ENCODE assay signal across 29 cellular contexts in genomic region chr16:760065-760464, GRCh38. TPM values are rescaled to one million over a fixed set of nuclear protein-coding genes. Genes with fewer than 3 reads are reported as not detected.
DNase-seq lines count a peak whose midpoint lies in the region; ATAC-seq and TF ChIP-seq lines count a peak whose summit lies in the region.
"Had no signal": no experiment of that assay in that cellular context is flagged by ENCODE, and none has a peak within 500 bp of the region (broad histone marks: within the 10 kb centered on the region; RNA-seq: fewer than 3 reads in every experiment).

No MANE protein-coding gene starts in this region.

- TF ChIP-seq EP300 in Ishikawa (IDR thresholded peaks at IDR 0.05; ENCODE audit: borderline replicate concordance): no peak

- no peaks in the 10 kb centered on the region for H3K36me3 ChIP-seq in RWPE2 (ENCODE audit: low read depth)
- no peaks in the 10 kb centered on the region for H3K36me3 ChIP-seq in left lung
- H3K36me3 ChIP-seq: right atrium auricular region, SJSA1 had no signal

- intact Hi-C loops in left lung (cut with DNase I): no loop called here
- intact Hi-C loops in activated naive CD4-positive, alpha-beta T cell treated with anti-CD3 and anti-CD28 coated beads for 36 hours (cut with micrococcal nuclease): no loop called here

- CTCF ChIA-PET in activated naive CD4-positive, alpha-beta T cell treated with anti-CD3 and anti-CD28 coated beads for 36 hours (lab: Charles Lee): no interaction called here

- no peaks in the 10 kb centered on the region for H3K36me3 Mint-ChIP-seq in type B pancreatic cell
- H3K36me3 Mint-ChIP-seq in activated naive CD4-positive, alpha-beta T cell treated with anti-CD3 and anti-CD28 coated beads for 36 hours (ENCODE audit: low read depth): no peaks in the 10 kb centered on the region
- H3K36me3 Mint-ChIP-seq: activated naive CD8-positive, alpha-beta T cell treated with anti-CD3 and anti-CD28 coated beads, Interleukin-2, amount 10 ng/mL, durations not matched to agents 7 days and 5 days had no signal

- H3K4me3 ChIP-seq in RWPE2 (ENCODE audit: severe bottlenecking): no peak overlapping the region
- H3K4me3 ChIP-seq in left lung: no peak overlapping the region
- H3K4me3 ChIP-seq: right atrium auricular region, SJSA1, smooth muscle cell, testis had no signal

- no peaks in the 10 kb centered on the region for H3K27me3 ChIP-seq in RWPE2 (ENCODE audit: insufficient read depth, poor library complexity, severe bottlenecking)
- H3K27me3 ChIP-seq in left lung: peaks cover 0 to 40% of the 10 kb centered on the region in 2 donors
- H3K27me3 ChIP-seq: right atrium auricular region, testis had no signal

- H3K9me3 Mint-ChIP-seq in type B pancreatic cell: no peaks in the 10 kb centered on the region
- H3K9me3 Mint-ChIP-seq in activated naive CD4-positive, alpha-beta T cell treated with anti-CD3 and anti-CD28 coated beads for 36 hours: peaks cover 2% of the 10 kb centered on the region
- H3K9me3 Mint-ChIP-seq: activated CD4-positive, alpha-beta T cell treated with anti-CD3 and anti-CD28 coated beads, Interleukin-2, amount 10 ng/mL, durations not matched to agents 24 days and 14 days; activated naive CD8-positive, alpha-beta T cell treated with anti-CD3 and anti-CD28 coated beads, Interleukin-2, amount 10 ng/mL, durations not matched to agents 7 days and 5 days; stimulated activated naive CD8-positive, alpha-beta T cell treated with anti-CD3 and anti-CD28 coated beads, Interleukin-15, Interleukin-2, amounts not matched to agents 100 ng/mL and 50 ng/mL, for 24 hours had no signal

- peak; percentile 2; the same call in 1 of the 3 replicates for ATAC-seq in RWPE2 (ENCODE audit: low read depth)
- ATAC-seq in left lung: peak; percentile 7
- ATAC-seq in HG02763 (IDR thresholded peaks at IDR 0.05; ENCODE audit: unreplicated experiment): no peak

- H3K27me3 Mint-ChIP-seq in type B pancreatic cell: peaks cover 7% of the 10 kb centered on the region
- H3K27me3 Mint-ChIP-seq in activated naive CD4-positive, alpha-beta T cell treated with anti-CD3 and anti-CD28 coated beads for 36 hours (ENCODE audit: low read depth): peaks cover 4% of the 10 kb centered on the region

- H3K27ac ChIP-seq in RWPE2 (ENCODE audit: poor library complexity, severe bottlenecking): peak overlapping the region; percentile 48
- H3K27ac ChIP-seq in left lung: peak overlapping the region; percentile 20 to 84
- H3K27ac ChIP-seq: HL-60, right atrium auricular region, SJSA1, testis had no signal

- TF ChIP-seq RAD21 in Ishikawa (IDR thresholded peaks at IDR 0.05; ENCODE audit: low read depth): no peak

- H3K9me3 ChIP-seq in RWPE2 (ENCODE audit: severe bottlenecking): no peaks in the 10 kb centered on the region
- no peaks in the 10 kb centered on the region for H3K9me3 ChIP-seq in left lung
- H3K9me3 ChIP-seq: right atrium auricular region, testis had no signal

- H3K4me1 ChIP-seq in RWPE2 (ENCODE audit: insufficient read depth, poor library complexity, severe bottlenecking) (peaks cover 28% of the 10 kb centered on the region), left lung (peaks cover 0 to 3% of the 10 kb centered on the region in 2 donors)
- H3K4me1 ChIP-seq: right atrium auricular region, SJSA1, testis had no signal

- TF ChIP-seq CTCF in RWPE2 (IDR thresholded peaks at IDR 0.05; ENCODE audit: poor library complexity, severe bottlenecking) (no peak), left lung (IDR thresholded peaks at IDR 0.05) (no peak), type B pancreatic cell (conservative IDR thresholded peaks at IDR 0.05) (no peak)

- H3K27ac Mint-ChIP-seq in type B pancreatic cell: peak overlapping the region; percentile 95
- no peak overlapping the region for H3K27ac Mint-ChIP-seq in activated naive CD4-positive, alpha-beta T cell treated with anti-CD3 and anti-CD28 coated beads for 36 hours
- H3K27ac Mint-ChIP-seq: activated CD4-positive, alpha-beta T cell treated with anti-CD3 and anti-CD28 coated beads, Interleukin-2, amount 10 ng/mL, durations not matched to agents 24 days and 14 days; activated naive CD8-positive, alpha-beta T cell treated with anti-CD3 and anti-CD28 coated beads, Interleukin-2, amount 10 ng/mL, durations not matched to agents 7 days and 5 days; stimulated activated naive CD8-positive, alpha-beta T cell treated with anti-CD3 and anti-CD28 coated beads, Interleukin-15, Interleukin-2, amounts not matched to agents 100 ng/mL and 50 ng/mL, for 24 hours had no signal

- peaks cover 6% of the 10 kb centered on the region for H3K4me1 Mint-ChIP-seq in type B pancreatic cell (ENCODE audit: unreplicated experiment)
- no peaks in the 10 kb centered on the region for H3K4me1 Mint-ChIP-seq in activated naive CD4-positive, alpha-beta T cell treated with anti-CD3 and anti-CD28 coated beads for 36 hours (ENCODE audit: low read depth)
- H3K4me1 Mint-ChIP-seq: activated CD4-positive, alpha-beta T cell treated with anti-CD3 and anti-CD28 coated beads, Interleukin-2, amount 10 ng/mL, durations not matched to agents 24 days and 14 days; neural crest cell had no signal

- H3K4me3 Mint-ChIP-seq in type B pancreatic cell: peak overlapping the region; percentile 75
- H3K4me3 Mint-ChIP-seq in activated naive CD4-positive, alpha-beta T cell treated with anti-CD3 and anti-CD28 coated beads for 36 hours: no peak overlapping the region
- H3K4me3 Mint-ChIP-seq: activated CD4-positive, alpha-beta T cell treated with anti-CD3 and anti-CD28 coated beads, Interleukin-2, amount 10 ng/mL, durations not matched to agents 24 days and 14 days; activated naive CD8-positive, alpha-beta T cell treated with anti-CD3 and anti-CD28 coated beads, Interleukin-2, amount 10 ng/mL, durations not matched to agents 7 days and 5 days; neural crest cell; stimulated activated naive CD8-positive, alpha-beta T cell treated with anti-CD3 and anti-CD28 coated beads, Interleukin-15, Interleukin-2, amounts not matched to agents 100 ng/mL and 50 ng/mL, for 24 hours had no signal

- DNase-seq in RWPE2 (ENCODE audit: low spot score) (peak; percentile 74), left lung (peak in 1 of 2 donors; percentile 68), type B pancreatic cell (ENCODE audit: extremely low spot score, unreplicated experiment) (no peak)
- no peak for DNase-seq in activated naive CD4-positive, alpha-beta T cell treated with anti-CD3 and anti-CD28 coated beads for 36 hours
- DNase-seq in activated naive CD4-positive, alpha-beta T cell treated with Interleukin-2 at 50 U/mL for 16 hours: no peak
- DNase-seq: activated CD4-positive, alpha-beta T cell treated with anti-CD3 and anti-CD28 coated beads, Interleukin-2, amount 10 ng/mL, durations not matched to agents 24 days and 14 days; activated effector memory CD4-positive, alpha-beta T cell treated with anti-CD3 and anti-CD28 coated beads, Interleukin-2, amount 50 U/mL, for 16 hours; activated naive CD8-positive, alpha-beta T cell treated with anti-CD3 and anti-CD28 coated beads, Interleukin-2, amount 10 ng/mL, durations not matched to agents 7 days and 5 days; aorta; C1 segment of cervical spinal cord; central memory CD4-positive, alpha-beta T cell; foreskin fibroblast; head of caudate nucleus; NCI-H1417; NCI-H2029 treated with DMSO at 0.1 percent for 48 hours; NCI-H526 treated with DMSO at 0.1 percent for 48 hours; posterior cingulate gyrus; testis had no signal

TF ChIP-seq in Ishikawa, 13 proteins besides CTCF, POLR2A, EP300 and RAD21 (continues in another document):
- TF ChIP-seq REST (IDR thresholded peaks at IDR 0.05; ENCODE audit: low read depth) (no peak), TCF12 (IDR thresholded peaks at IDR 0.05; ENCODE audit: low read depth) (no peak), CREB1 (IDR thresholded peaks at IDR 0.05; ENCODE audit: low read depth) (no peak)

RNA-seq across cellular contexts. Expression of gene MSLN, which starts 0.5 kb away (rescaled TPM):
- total RNA-seq in left lung (100 to 1,000 TPM in 1 of 2 donors, 10 to 100 TPM in 1; 55.5 to 464 TPM), type B pancreatic cell (ENCODE audit: low replicate concordance) (0.77 and 0.81 TPM in 2 replicates)
- total RNA-seq in activated naive CD4-positive, alpha-beta T cell treated with anti-CD3 and anti-CD28 coated beads for 36 hours: not detected
- total RNA-seq: activated CD4-positive, alpha-beta T cell treated with anti-CD3 and anti-CD28 coated beads, Interleukin-2, amount 10 ng/mL, durations not matched to agents 24 days and 14 days; activated CD8-positive, alpha-beta memory T cell treated with anti-CD3 and anti-CD28 coated beads for 36 hours; activated naive CD8-positive, alpha-beta T cell treated with anti-CD3 and anti-CD28 coated beads, Interleukin-2, amount 10 ng/mL, durations not matched to agents 7 days and 5 days; H4; neural crest cell; RPMI7951; SJSA1 had no signal

RNA-seq across cellular contexts. Expression of gene CIAO3, which starts 19.3 kb away (rescaled TPM):
- total RNA-seq in left lung (10 to 100 TPM; 26.7 to 28.2 TPM), type B pancreatic cell (ENCODE audit: low replicate concordance) (41.4 and 44.5 TPM in 2 replicates)
- total RNA-seq in activated naive CD4-positive, alpha-beta T cell treated with anti-CD3 and anti-CD28 coated beads for 36 hours: 10 to 100 TPM; 32.7 to 34.3 TPM

RNA-seq across cellular contexts. Expression of gene RPUSD1, which starts 28.1 kb away (rescaled TPM):
- 10 to 100 TPM; 12.6 to 21.0 TPM for total RNA-seq in left lung
- total RNA-seq in type B pancreatic cell (ENCODE audit: low replicate concordance): 23.7 and 26.6 TPM in 2 replicates
- total RNA-seq in activated naive CD4-positive, alpha-beta T cell treated with anti-CD3 and anti-CD28 coated beads for 36 hours: 1 to 10 TPM; 6.8 to 7.2 TPM

RNA-seq across cellular contexts. Expression of gene CHTF18, which starts 28.4 kb away (rescaled TPM):
- total RNA-seq in left lung: 10 to 100 TPM; 18.8 to 35.5 TPM
- 53.4 and 105 TPM in 2 replicates for total RNA-seq in type B pancreatic cell (ENCODE audit: low replicate concordance)
- total RNA-seq in activated naive CD4-positive, alpha-beta T cell treated with anti-CD3 and anti-CD28 coated beads for 36 hours: 100 to 1,000 TPM; 126 to 127 TPM

RNA-seq across cellular contexts. Expression of gene HAGHL, which starts 33.2 kb away (rescaled TPM):
- total RNA-seq in left lung (1 to 10 TPM; 8.7 to 9.9 TPM), type B pancreatic cell (ENCODE audit: low replicate concordance) (5.6 and 8.5 TPM in 2 replicates)
- 1 to 10 TPM; 6.5 to 7.7 TPM for total RNA-seq in activated naive CD4-positive, alpha-beta T cell treated with anti-CD3 and anti-CD28 coated beads for 36 hours

Comparison
In these comparisons a context has a peak if more than half of its experiments do, and no peak if none do; other contexts are left out.
1. RNA of gene MSLN, which starts 0.5 kb away (total RNA-seq): 55.5 to 464 TPM in left lung; 0.77 to 0.81 TPM in type B pancreatic cell and not detected in activated naive CD4-positive, alpha-beta T cell treated with anti-CD3 and anti-CD28 coated beads for 36 hours; every median in the first group is over 10 times any median in the second.